8 cellular contexts compared by ENCODE assay signal in the genomic region with DNA sequence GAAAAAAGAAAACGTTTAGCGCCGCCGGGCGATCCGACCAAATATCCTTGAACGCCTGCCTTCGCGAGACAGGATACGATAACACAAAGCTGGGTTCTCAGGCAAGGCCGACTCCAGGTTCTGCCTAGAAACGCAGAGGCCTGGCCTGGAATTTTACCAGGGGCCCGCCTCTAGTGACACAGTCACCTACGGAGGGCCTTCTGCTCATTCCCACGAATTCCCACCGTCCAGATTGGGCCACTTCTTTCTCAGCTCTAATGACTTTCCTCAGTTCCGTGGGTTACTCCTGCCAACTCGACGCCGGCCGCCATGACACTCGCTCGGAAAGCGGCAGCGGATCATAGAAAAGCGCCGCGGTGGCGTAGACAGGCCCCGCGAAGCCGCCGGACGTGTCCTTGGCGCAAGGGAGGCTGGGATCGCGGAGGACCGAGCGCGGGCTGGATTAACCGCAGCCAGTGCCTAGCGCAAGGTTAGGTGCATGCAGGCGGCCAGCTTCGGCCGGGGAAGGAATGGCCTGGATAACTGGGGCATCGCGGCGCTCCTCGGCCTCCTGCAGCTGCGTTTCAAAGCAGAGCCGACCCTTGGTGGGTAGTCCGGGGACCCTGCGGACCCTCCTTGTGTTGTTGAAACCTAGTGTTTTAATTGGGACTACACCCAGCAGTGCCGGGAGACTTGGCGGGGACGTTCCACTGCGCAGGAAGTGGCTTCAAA. TPM values are rescaled to one million over a fixed set of nuclear protein-coding genes. Genes with fewer than 3 reads are reported as not detected.
DNase-seq lines count a peak whose midpoint lies in the region; ATAC-seq lines count a peak whose summit lies in the region.

Gene TRIP11, minus strand, starts transcription at position 340 of the 711 bp plus-strand sequence. CDS start 374 bp downstream, outside the sequence.

- H3K27ac ChIP-seq in mesenchymal stem cell (ENCODE audit: low read length, poor library complexity, severe bottlenecking) = peak within 1 kb of the TSS; percentile 97

- ATAC-seq in GM19468 (IDR thresholded peaks at IDR 0.05; ENCODE audit: extremely low read depth, unreplicated experiment) = peak; percentile 97
- peak; percentile 93 for ATAC-seq in effector memory CD8-positive, alpha-beta T cell (replicated peaks)

- peak within 1 kb of the TSS; percentile 96 for H4K8ac ChIP-seq in mesenchymal stem cell (ENCODE audit: low read length)

- peak within 1 kb of the TSS; percentile 64 to 67 for H3K18ac ChIP-seq in mesenchymal stem cell (ENCODE audit: low read depth in 1 of 2, low read length in 2 of 2)

- no peaks in the 10 kb centered on the region for H3K27me3 ChIP-seq in mesenchymal stem cell (ENCODE audit: control insufficient read depth in 1 of 2, insufficient read depth in 1 of 2, low read length in 2 of 2)

- H2BK120ac ChIP-seq in mesenchymal stem cell (ENCODE audit: low read depth, low read length) = peak within 1 kb of the TSS; percentile 69

- peak within 1 kb of the TSS; percentile 11 for H2AK5ac ChIP-seq in mesenchymal stem cell (ENCODE audit: low read length, severe bottlenecking)

- DNase-seq in CMK (ENCODE audit: low read depth) (peak; percentile 58), HS-5 (ENCODE audit: low read depth) (peak; percentile 52), NOMO-1 treated with DMSO at 0.1 percent for 48 hours (lab: John Stamatoyannopoulos, UW; ENCODE audit: unreplicated experiment) (peak; percentile 85), mesenchymal stem cell (peak; percentile 94)
- DNase-seq in activated CD8-positive, alpha-beta memory T cell treated with anti-CD3 and anti-CD28 coated beads for 4 hours (ENCODE audit: low read depth in 2 of 2) = peak; percentile 89 to 90
- DNase-seq in effector memory CD8-positive, alpha-beta T cell = peak; percentile 91 to 97 (median 92)
- DNase-seq in stimulated activated CD8-positive, alpha-beta memory T cell treated with anti-CD3 and anti-CD28 coated beads, Interleukin-12 subunit alpha, Interleukin-12 subunit beta, amount 100 ng/mL, for 4 hours (ENCODE audit: low read depth) = peak; percentile 92

- H4K91ac ChIP-seq in mesenchymal stem cell (ENCODE audit: low read length) = peak within 1 kb of the TSS; percentile 88

- peak within 1 kb of the TSS; percentile 97 to 98 for H3K27ac Mint-ChIP-seq in effector memory CD8-positive, alpha-beta T cell

- peaks cover 23% of the 10 kb centered on the region for H3K79me1 ChIP-seq in mesenchymal stem cell (replicated peaks; ENCODE audit: low read length, poor library complexity, severe bottlenecking)

- H3K9ac ChIP-seq in mesenchymal stem cell (ENCODE audit: low read length) = peak within 1 kb of the TSS; percentile 100

- peak within 1 kb of the TSS; percentile 87 to 91 for H3K4me3 Mint-ChIP-seq in effector memory CD8-positive, alpha-beta T cell

- peaks cover 15% of the 10 kb centered on the region for H3K36me3 Mint-ChIP-seq in effector memory CD8-positive, alpha-beta T cell (ENCODE audit: insufficient read depth)

- peak within 1 kb of the TSS; percentile 47 for H2BK5ac ChIP-seq in mesenchymal stem cell (ENCODE audit: low read depth, low read length, poor library complexity, severe bottlenecking)

- H3K4me2 ChIP-seq in mesenchymal stem cell (ENCODE audit: low read length, poor library complexity, severe bottlenecking) = peak within 1 kb of the TSS; percentile 87

- H3K4me1 ChIP-seq in mesenchymal stem cell (ENCODE audit: control insufficient read depth, insufficient read depth, low read depth, low read length) = peaks cover 9% of the 10 kb centered on the region

- peaks cover 16 to 34% of the 10 kb centered on the region in 2 donors for H3K4me1 Mint-ChIP-seq in effector memory CD8-positive, alpha-beta T cell (ENCODE audit: low read depth in 2 of 2)

- H2BK15ac ChIP-seq in mesenchymal stem cell (ENCODE audit: low read depth, poor library complexity, severe bottlenecking) = peak within 1 kb of the TSS; percentile 82

- no peaks in the 10 kb centered on the region for H3K9me3 Mint-ChIP-seq in effector memory CD8-positive, alpha-beta T cell

- WGBS in mesenchymal stem cell = under 1% methylated on average over 57 of the region's 57 CpGs

- no peaks in the 10 kb centered on the region for H3K27me3 Mint-ChIP-seq in effector memory CD8-positive, alpha-beta T cell

- H3K4me3 ChIP-seq in mesenchymal stem cell (ENCODE audit: insufficient read depth in 1 of 2, low read depth in 1 of 2, low read length in 2 of 2) = peak within 1 kb of the TSS; percentile 75 to 96

- peak within 1 kb of the TSS in 1 of 2 experiments; percentile 10 for H3K14ac ChIP-seq in mesenchymal stem cell (ENCODE audit: low read length in 2 of 2)

- peak within 1 kb of the TSS; percentile 62 to 88 for H3K4ac ChIP-seq in mesenchymal stem cell (ENCODE audit: low read depth in 1 of 2, low read length in 2 of 2)

- peak within 1 kb of the TSS in 1 of 2 experiments; percentile 14 for H3K23ac ChIP-seq in mesenchymal stem cell (ENCODE audit: low read length in 2 of 2)

- no peaks in the 10 kb centered on the region for H3K9me3 ChIP-seq in mesenchymal stem cell (ENCODE audit: control insufficient read depth, low read length)

- H2AFZ ChIP-seq in mesenchymal stem cell (ENCODE audit: low read depth, low read length) = peak within 1 kb of the TSS; percentile 72

- peaks cover 0 to 23% of the 10 kb centered on the region in 2 experiments for H3K36me3 ChIP-seq in mesenchymal stem cell (ENCODE audit: control insufficient read depth in 1 of 2, insufficient read depth in 2 of 2, low read depth in 1 of 2, low read length in 2 of 2)

- no peak within 1 kb of the TSS for H2BK12ac ChIP-seq in mesenchymal stem cell (ENCODE audit: low read length in 2 of 2)

RNA-seq across cellular contexts. Expression of gene TRIP11, which starts in this region (rescaled TPM):
- 23.5 TPM for polyA plus RNA-seq in mesenchymal stem cell (2013, experiment 1 of 2)
- 23.5 TPM for polyA plus RNA-seq in mesenchymal stem cell (2013, experiment 2 of 2)

Comparison
In these comparisons a context has a peak if more than half of its experiments do, and no peak if none do; other contexts are left out.
1. Peak in every context shown above with its lines: DNase-seq, ATAC-seq, H3K4me3 ChIP-seq and H3K27ac ChIP-seq.